Comparison of ENCODE assay signal across 8 cellular contexts in genomic region chr11:117300301-117300700, GRCh38. TPM values are rescaled to one million over a fixed set of nuclear protein-coding genes. Genes with fewer than 3 reads are reported as not detected.
A peak's percentile ranks its signal among the peaks of the same experiment; 100 is the strongest.
DNase-seq lines count a peak whose midpoint lies in the region; ATAC-seq and TF ChIP-seq lines count a peak whose summit lies in the region.

No MANE protein-coding gene starts in this region.

- H3K4me1 Mint-ChIP-seq in activated CD4-positive, alpha-beta memory T cell treated with anti-CD3 and anti-CD28 coated beads, Interleukin-2, amount 10 ng/mL, durations not matched to agents 7 days and 5 days, result peaks cover 5% of the 10 kb centered on the region
- peaks cover 11% of the 10 kb centered on the region for H3K4me1 Mint-ChIP-seq in CD14-positive monocyte

- H2BK120ac ChIP-seq in mesendoderm (ENCODE audit: low read depth, low read length), result no peak overlapping the region

- no peaks in the 10 kb centered on the region for H3K27me3 Mint-ChIP-seq in activated CD4-positive, alpha-beta memory T cell treated with anti-CD3 and anti-CD28 coated beads, Interleukin-2, amount 10 ng/mL, durations not matched to agents 7 days and 5 days
- peaks cover 0 to 5% (median 2%) of the 10 kb centered on the region in 3 donors for H3K27me3 Mint-ChIP-seq in CD14-positive monocyte (ENCODE audit: low read depth in 3 of 3)

- H3K4me1 ChIP-seq in mesendoderm (ENCODE audit: control insufficient read depth, low read depth, low read length) (peaks cover 19% of the 10 kb centered on the region), upper lobe of left lung (peaks cover 0 to 9% (median 6%) of the 10 kb centered on the region in 4 donors)

- no peak overlapping the region for H3K27ac Mint-ChIP-seq in activated CD4-positive, alpha-beta memory T cell treated with anti-CD3 and anti-CD28 coated beads, Interleukin-2, amount 10 ng/mL, durations not matched to agents 7 days and 5 days
- H3K27ac Mint-ChIP-seq in CD14-positive monocyte, result peak overlapping the region in 1 of 7 donors; percentile 33

- no peak overlapping the region for H4K8ac ChIP-seq in mesendoderm (ENCODE audit: low read depth, low read length)

- no peak overlapping the region for H3K4me2 ChIP-seq in mesendoderm (ENCODE audit: low read length)

- H3K27ac ChIP-seq in mesendoderm (ENCODE audit: low read depth, low read length) (no peak overlapping the region), upper lobe of left lung (no peak overlapping the region)

- no peaks in the 10 kb centered on the region for H3K79me2 ChIP-seq in mesendoderm (ENCODE audit: control insufficient read depth, insufficient read depth, low read length)

- H3K27me3 ChIP-seq in mesendoderm (ENCODE audit: insufficient read depth, low read length, poor library complexity) (no peaks in the 10 kb centered on the region), upper lobe of left lung (no peaks in the 10 kb centered on the region)

- ATAC-seq in upper lobe of left lung (ENCODE audit: low FRiP score in 2 of 2) (peak; percentile 54 to 67), GM18907 (IDR thresholded peaks at IDR 0.05; ENCODE audit: unreplicated experiment) (no peak), HG02759 (IDR thresholded peaks at IDR 0.05; ENCODE audit: unreplicated experiment) (no peak)

- H3K36me3 Mint-ChIP-seq in activated CD4-positive, alpha-beta memory T cell treated with anti-CD3 and anti-CD28 coated beads, Interleukin-2, amount 10 ng/mL, durations not matched to agents 7 days and 5 days (ENCODE audit: low read depth), result no peaks in the 10 kb centered on the region
- H3K36me3 Mint-ChIP-seq in CD14-positive monocyte, result peaks cover 0 to 14% of the 10 kb centered on the region in 2 donors

- no peak overlapping the region for H4K5ac ChIP-seq in mesendoderm (ENCODE audit: low read length)

- peak overlapping the region; percentile 72 for H3K56ac ChIP-seq in mesendoderm (ENCODE audit: low read length)

- peak overlapping the region; percentile 35 for H3K9ac ChIP-seq in mesendoderm (ENCODE audit: low read length)

- WGBS in mesendoderm (ENCODE audit: extremely low coverage, insufficient coverage, low lambda C conversion rate), result no CpG with 5 or more reads among the region's 18 CpGs
- WGBS in upper lobe of left lung, 2 donors, result 60 to 64% methylated on average over 9 to 17 of the region's 18 CpGs

- no peak overlapping the region for H2BK5ac ChIP-seq in mesendoderm (ENCODE audit: low read length)

- H3K4me3 ChIP-seq in fibroblast of mammary gland (ENCODE audit: control insufficient read depth, low read depth, low read length) (no peak overlapping the region), mesendoderm (ENCODE audit: low read length) (no peak overlapping the region), upper lobe of left lung (peak overlapping the region in 1 of 4 donors; percentile 7)

- H2BK15ac ChIP-seq in mesendoderm (replicated peaks; ENCODE audit: low read depth), result no peak overlapping the region

- no peak for TF ChIP-seq EP300 in upper lobe of left lung (IDR thresholded peaks at IDR 0.05)

- peak; percentile 6 for DNase-seq in RPMI7951 (ENCODE audit: low read depth)
- peak; percentile 15 for DNase-seq in fibroblast of mammary gland (ENCODE audit: low read depth)
- DNase-seq in mesendoderm, result peak; percentile 49
- peak in 1 of 2 donors; percentile 75 for DNase-seq in upper lobe of left lung
- DNase-seq in activated CD4-positive, alpha-beta memory T cell treated with anti-CD3 and anti-CD28 coated beads, Interleukin-2, amount 10 ng/mL, durations not matched to agents 7 days and 5 days, result no peak
- DNase-seq in CD14-positive monocyte (ENCODE audit: low spot score), result no peak

- H3K23ac ChIP-seq in mesendoderm (ENCODE audit: low read length), result no peak overlapping the region

- no peak for TF ChIP-seq POLR2A in upper lobe of left lung (IDR thresholded peaks at IDR 0.05)

- CTCF ChIA-PET in activated CD4-positive, alpha-beta memory T cell treated with anti-CD3 and anti-CD28 coated beads, Interleukin-2, amount 10 ng/mL, durations not matched to agents 7 days and 5 days (lab: Charles Lee), result no interaction called here

- H3K18ac ChIP-seq in mesendoderm (ENCODE audit: low read length), result no peak overlapping the region

- no peak overlapping the region for H3K4ac ChIP-seq in mesendoderm (ENCODE audit: low read depth, low read length)

- no peaks in the 10 kb centered on the region for H3K79me1 ChIP-seq in mesendoderm (ENCODE audit: low read length)

- no peaks in the 10 kb centered on the region for H3K9me3 ChIP-seq in upper lobe of left lung

- no peak overlapping the region for H3K4me3 Mint-ChIP-seq in activated CD4-positive, alpha-beta memory T cell treated with anti-CD3 and anti-CD28 coated beads, Interleukin-2, amount 10 ng/mL, durations not matched to agents 7 days and 5 days
- H3K4me3 Mint-ChIP-seq in CD14-positive monocyte, result no peak overlapping the region

- POLR2A ChIA-PET in activated CD4-positive, alpha-beta memory T cell treated with anti-CD3 and anti-CD28 coated beads, Interleukin-2, amount 10 ng/mL, durations not matched to agents 7 days and 5 days (lab: Charles Lee), result no interaction called here

- intact Hi-C loops in CD14-positive monocyte (cut with micrococcal nuclease), result no loop called here

- TF ChIP-seq CTCF in fibroblast of mammary gland (conservative IDR thresholded peaks at IDR 0.05; ENCODE audit: control insufficient read depth, insufficient read depth, low read depth, low read length), result no peak
- no peak for TF ChIP-seq CTCF in upper lobe of left lung (IDR thresholded peaks at IDR 0.05)
- no peak for TF ChIP-seq CTCF in CD14-positive monocyte (IDR thresholded peaks at IDR 0.05)

- H3K36me3 ChIP-seq in mesendoderm (ENCODE audit: control insufficient read depth, insufficient read depth, low read length), result no peaks in the 10 kb centered on the region
- H3K36me3 ChIP-seq in upper lobe of left lung, result no peaks in the 10 kb centered on the region

- H2AK5ac ChIP-seq in mesendoderm (ENCODE audit: low read length), result no peak overlapping the region

- no peaks in the 10 kb centered on the region for H3K9me3 Mint-ChIP-seq in activated CD4-positive, alpha-beta memory T cell treated with anti-CD3 and anti-CD28 coated beads, Interleukin-2, amount 10 ng/mL, durations not matched to agents 7 days and 5 days
- no peaks in the 10 kb centered on the region for H3K9me3 Mint-ChIP-seq in CD14-positive monocyte

RNA-seq across cellular contexts. Expression of gene BACE1-AS, which starts 9.2 kb away (rescaled TPM):
- total RNA-seq in RPMI7951 (2014; rRNA removed; shearing (Covaris generic)), result 1.7 and 6.8 TPM in 2 replicates
- polyA plus RNA-seq in mesendoderm (2013, experiment 1 of 2), result 4.8 TPM
- polyA plus RNA-seq in mesendoderm (2013, experiment 2 of 2), result 5.1 TPM
- 1 to 10 TPM; 3.8 to 7.4 (median 5.0) TPM for total RNA-seq in upper lobe of left lung
- 1 to 10 TPM; 4.9 to 5.6 TPM for total RNA-seq in activated CD4-positive, alpha-beta memory T cell treated with anti-CD3 and anti-CD28 coated beads, Interleukin-2, amount 10 ng/mL, durations not matched to agents 7 days and 5 days
- not detected for polyA plus RNA-seq in CD14-positive monocyte

RNA-seq across cellular contexts. Expression of gene BACE1, which starts 15.8 kb away (rescaled TPM):
- 27.5 and 32.3 TPM in 2 replicates for total RNA-seq in RPMI7951 (2014; rRNA removed; shearing (Covaris generic))
- polyA plus RNA-seq in mesendoderm (2013, experiment 1 of 2), result 6.1 TPM
- 6.0 TPM for polyA plus RNA-seq in mesendoderm (2013, experiment 2 of 2)
- total RNA-seq in upper lobe of left lung, result 10 to 100 TPM; 11.1 to 37.9 (median 25.5) TPM
- total RNA-seq in activated CD4-positive, alpha-beta memory T cell treated with anti-CD3 and anti-CD28 coated beads, Interleukin-2, amount 10 ng/mL, durations not matched to agents 7 days and 5 days, result under 1 TPM; 0.75 to 0.96 TPM
- 1 to 10 TPM; 1.6 to 3.1 TPM for polyA plus RNA-seq in CD14-positive monocyte

RNA-seq across cellular contexts. Expression of gene CEP164, which starts 27.4 kb away (rescaled TPM):
- 20.7 and 30.1 TPM in 2 replicates for total RNA-seq in RPMI7951 (2014; rRNA removed; shearing (Covaris generic))
- 17.4 TPM for polyA plus RNA-seq in mesendoderm (2013, experiment 1 of 2)
- polyA plus RNA-seq in mesendoderm (2013, experiment 2 of 2), result 16.2 TPM
- 10 to 100 TPM; 16.1 to 73.3 (median 27.9) TPM for total RNA-seq in upper lobe of left lung
- total RNA-seq in activated CD4-positive, alpha-beta memory T cell treated with anti-CD3 and anti-CD28 coated beads, Interleukin-2, amount 10 ng/mL, durations not matched to agents 7 days and 5 days, result 10 to 100 TPM; 41.4 to 45.6 TPM
- polyA plus RNA-seq in CD14-positive monocyte, result 1 to 10 TPM; 4.3 to 8.0 TPM

Comparison
In these comparisons a context has a peak if more than half of its experiments do, and no peak if none do; other contexts are left out.
1. DNase-seq: peak in RPMI7951 (single experiment), fibroblast of mammary gland (single experiment) and mesendoderm (single experiment); none in activated CD4-positive, alpha-beta memory T cell treated with anti-CD3 and anti-CD28 coated beads, Interleukin-2, amount 10 ng/mL, durations not matched to agents 7 days and 5 days (single experiment) and CD14-positive monocyte (single experiment).
2. ATAC-seq: peak in upper lobe of left lung (2 of 2); none in GM18907 (single experiment) and HG02759 (single experiment).
3. RNA of gene BACE1, which starts 15.8 kb away (total RNA-seq): 11.1 to 37.9 TPM in upper lobe of left lung and 27.5 to 32.3 TPM in RPMI7951; 0.75 to 0.96 TPM in activated CD4-positive, alpha-beta memory T cell treated with anti-CD3 and anti-CD28 coated beads, Interleukin-2, amount 10 ng/mL, durations not matched to agents 7 days and 5 days; every median in the first group is over 4 times any median in the second.